Comparison of ENCODE assay signal across 1 cellular context in the genomic region with DNA sequence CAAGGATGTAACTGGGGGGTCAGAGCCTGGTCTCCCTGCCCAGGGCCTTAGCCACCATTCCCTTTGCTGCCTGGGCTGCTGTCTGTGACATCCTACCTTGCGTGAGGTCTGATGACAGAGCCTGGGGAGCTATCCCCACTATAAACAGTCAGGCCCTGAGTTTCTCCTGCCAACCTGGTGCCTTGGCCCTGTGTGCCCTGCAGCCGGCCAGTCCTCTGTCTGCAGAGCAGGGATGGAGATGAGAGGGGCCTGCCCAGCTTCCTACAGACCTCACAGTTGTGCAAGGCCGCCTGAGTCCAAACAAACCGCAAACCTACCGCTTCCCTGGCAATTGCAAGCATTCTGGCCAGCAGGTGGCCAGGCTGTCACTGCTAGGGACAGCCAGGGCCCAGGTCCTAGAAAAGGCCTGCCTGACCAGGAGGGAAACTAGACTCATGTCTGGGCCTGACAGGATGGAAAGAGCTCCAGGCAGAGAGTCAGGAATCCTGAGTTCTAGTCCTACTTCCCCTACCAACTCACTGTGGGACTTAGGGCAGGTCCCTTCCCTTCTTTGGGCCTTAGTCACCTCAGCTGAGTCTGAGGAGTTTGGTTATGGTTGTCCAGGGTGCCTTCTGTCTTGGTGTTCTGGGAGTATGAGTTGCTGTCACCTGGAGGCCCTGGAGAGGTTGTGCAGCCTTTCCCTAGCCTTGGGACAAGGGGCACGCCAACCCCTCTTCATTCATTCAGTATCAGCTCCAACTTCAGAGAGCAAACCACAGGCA.
TF ChIP-seq lines count a peak whose summit lies in the region.

No MANE protein-coding gene starts in this region.

TF ChIP-seq in K562, 482 proteins besides CTCF, POLR2A, EP300 and RAD21 (continued from another document and continues in another):
- TF ChIP-seq, protein P1, sequence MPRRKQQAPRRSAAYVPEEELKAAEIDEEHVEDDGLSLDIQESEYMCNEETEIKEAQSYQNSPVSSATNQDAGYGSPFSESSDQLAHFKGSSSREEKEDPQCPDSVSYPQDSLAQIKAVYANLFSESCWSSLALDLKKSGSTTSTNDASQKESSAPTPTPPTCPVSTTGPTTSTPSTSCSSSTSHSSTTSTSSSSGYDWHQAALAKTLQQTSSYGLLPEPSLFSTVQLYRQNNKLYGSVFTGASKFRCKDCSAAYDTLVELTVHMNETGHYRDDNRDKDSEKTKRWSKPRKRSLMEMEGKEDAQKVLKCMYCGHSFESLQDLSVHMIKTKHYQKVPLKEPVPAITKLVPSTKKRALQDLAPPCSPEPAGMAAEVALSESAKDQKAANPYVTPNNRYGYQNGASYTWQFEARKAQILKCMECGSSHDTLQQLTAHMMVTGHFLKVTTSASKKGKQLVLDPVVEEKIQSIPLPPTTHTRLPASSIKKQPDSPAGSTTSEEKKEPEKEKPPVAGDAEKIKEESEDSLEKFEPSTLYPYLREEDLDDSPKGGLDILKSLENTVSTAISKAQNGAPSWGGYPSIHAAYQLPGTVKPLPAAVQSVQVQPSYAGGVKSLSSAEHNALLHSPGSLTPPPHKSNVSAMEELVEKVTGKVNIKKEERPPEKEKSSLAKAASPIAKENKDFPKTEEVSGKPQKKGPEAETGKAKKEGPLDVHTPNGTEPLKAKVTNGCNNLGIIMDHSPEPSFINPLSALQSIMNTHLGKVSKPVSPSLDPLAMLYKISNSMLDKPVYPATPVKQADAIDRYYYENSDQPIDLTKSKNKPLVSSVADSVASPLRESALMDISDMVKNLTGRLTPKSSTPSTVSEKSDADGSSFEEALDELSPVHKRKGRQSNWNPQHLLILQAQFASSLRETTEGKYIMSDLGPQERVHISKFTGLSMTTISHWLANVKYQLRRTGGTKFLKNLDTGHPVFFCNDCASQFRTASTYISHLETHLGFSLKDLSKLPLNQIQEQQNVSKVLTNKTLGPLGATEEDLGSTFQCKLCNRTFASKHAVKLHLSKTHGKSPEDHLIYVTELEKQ (CRISPR knock-in tag; IDR thresholded peaks at IDR 0.05) = no peak
- TF ChIP-seq ADNP (tag; IDR thresholded peaks at IDR 0.05) = no peak
- no peak for TF ChIP-seq SREBF2 (CRISPR knock-in tag; IDR thresholded peaks at IDR 0.05)
- TF ChIP-seq SETDB1 (IDR thresholded peaks at IDR 0.05; ENCODE audit: low read length) = no peak
- no peak for TF ChIP-seq TARDBP (IDR thresholded peaks at IDR 0.05)
- TF ChIP-seq, protein P2, sequence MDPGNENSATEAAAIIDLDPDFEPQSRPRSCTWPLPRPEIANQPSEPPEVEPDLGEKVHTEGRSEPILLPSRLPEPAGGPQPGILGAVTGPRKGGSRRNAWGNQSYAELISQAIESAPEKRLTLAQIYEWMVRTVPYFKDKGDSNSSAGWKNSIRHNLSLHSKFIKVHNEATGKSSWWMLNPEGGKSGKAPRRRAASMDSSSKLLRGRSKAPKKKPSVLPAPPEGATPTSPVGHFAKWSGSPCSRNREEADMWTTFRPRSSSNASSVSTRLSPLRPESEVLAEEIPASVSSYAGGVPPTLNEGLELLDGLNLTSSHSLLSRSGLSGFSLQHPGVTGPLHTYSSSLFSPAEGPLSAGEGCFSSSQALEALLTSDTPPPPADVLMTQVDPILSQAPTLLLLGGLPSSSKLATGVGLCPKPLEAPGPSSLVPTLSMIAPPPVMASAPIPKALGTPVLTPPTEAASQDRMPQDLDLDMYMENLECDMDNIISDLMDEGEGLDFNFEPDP (CRISPR knock-in tag; IDR thresholded peaks at IDR 0.05) = no peak
- TF ChIP-seq, protein P3, sequence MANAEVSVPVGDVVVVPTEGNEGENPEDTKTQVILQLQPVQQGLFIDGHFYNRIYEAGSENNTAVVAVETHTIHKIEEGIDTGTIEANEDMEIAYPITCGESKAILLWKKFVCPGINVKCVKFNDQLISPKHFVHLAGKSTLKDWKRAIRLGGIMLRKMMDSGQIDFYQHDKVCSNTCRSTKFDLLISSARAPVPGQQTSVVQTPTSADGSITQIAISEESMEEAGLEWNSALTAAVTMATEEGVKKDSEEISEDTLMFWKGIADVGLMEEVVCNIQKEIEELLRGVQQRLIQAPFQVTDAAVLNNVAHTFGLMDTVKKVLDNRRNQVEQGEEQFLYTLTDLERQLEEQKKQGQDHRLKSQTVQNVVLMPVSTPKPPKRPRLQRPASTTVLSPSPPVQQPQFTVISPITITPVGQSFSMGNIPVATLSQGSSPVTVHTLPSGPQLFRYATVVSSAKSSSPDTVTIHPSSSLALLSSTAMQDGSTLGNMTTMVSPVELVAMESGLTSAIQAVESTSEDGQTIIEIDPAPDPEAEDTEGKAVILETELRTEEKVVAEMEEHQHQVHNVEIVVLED (CRISPR knock-in tag; IDR thresholded peaks at IDR 0.05) = 0 out of 2 replicates have a peak, but pooled peaks have one; percentile 26
- no peak for TF ChIP-seq CHCHD3 (CRISPR knock-in tag; IDR thresholded peaks at IDR 0.05)
- no peak for TF ChIP-seq COPS2 (conservative IDR thresholded peaks at IDR 0.05)
- TF ChIP-seq, protein P4, sequence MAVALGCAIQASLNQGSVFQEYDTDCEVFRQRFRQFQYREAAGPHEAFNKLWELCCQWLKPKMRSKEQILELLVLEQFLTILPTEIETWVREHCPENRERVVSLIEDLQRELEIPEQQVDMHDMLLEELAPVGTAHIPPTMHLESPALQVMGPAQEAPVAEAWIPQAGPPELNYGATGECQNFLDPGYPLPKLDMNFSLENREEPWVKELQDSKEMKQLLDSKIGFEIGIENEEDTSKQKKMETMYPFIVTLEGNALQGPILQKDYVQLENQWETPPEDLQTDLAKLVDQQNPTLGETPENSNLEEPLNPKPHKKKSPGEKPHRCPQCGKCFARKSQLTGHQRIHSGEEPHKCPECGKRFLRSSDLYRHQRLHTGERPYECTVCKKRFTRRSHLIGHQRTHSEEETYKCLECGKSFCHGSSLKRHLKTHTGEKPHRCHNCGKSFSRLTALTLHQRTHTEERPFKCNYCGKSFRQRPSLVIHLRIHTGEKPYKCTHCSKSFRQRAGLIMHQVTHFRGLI (CRISPR knock-in tag; IDR thresholded peaks at IDR 0.05) = no peak
- no peak for TF ChIP-seq ZNF79 (CRISPR knock-in tag; IDR thresholded peaks at IDR 0.05; ENCODE audit: low read depth)
- 0 out of 2 replicates have a peak, but pooled peaks have one; percentile 5 for TF ChIP-seq STAG1 (CRISPR knock-in tag; IDR thresholded peaks at IDR 0.05; ENCODE audit: borderline replicate concordance)
- TF ChIP-seq, protein P5, sequence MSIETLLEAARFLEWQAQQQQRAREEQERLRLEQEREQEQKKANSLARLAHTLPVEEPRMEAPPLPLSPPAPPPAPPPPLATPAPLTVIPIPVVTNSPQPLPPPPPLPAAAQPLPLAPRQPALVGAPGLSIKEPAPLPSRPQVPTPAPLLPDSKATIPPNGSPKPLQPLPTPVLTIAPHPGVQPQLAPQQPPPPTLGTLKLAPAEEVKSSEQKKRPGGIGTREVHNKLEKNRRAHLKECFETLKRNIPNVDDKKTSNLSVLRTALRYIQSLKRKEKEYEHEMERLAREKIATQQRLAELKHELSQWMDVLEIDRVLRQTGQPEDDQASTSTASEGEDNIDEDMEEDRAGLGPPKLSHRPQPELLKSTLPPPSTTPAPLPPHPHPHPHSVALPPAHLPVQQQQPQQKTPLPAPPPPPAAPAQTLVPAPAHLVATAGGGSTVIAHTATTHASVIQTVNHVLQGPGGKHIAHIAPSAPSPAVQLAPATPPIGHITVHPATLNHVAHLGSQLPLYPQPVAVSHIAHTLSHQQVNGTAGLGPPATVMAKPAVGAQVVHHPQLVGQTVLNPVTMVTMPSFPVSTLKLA (conservative IDR thresholded peaks at IDR 0.05) = no peak
- no peak for TF ChIP-seq BRCA1 (IDR thresholded peaks at IDR 0.05)
- TF ChIP-seq BRCA1 (CRISPR knock-in tag; IDR thresholded peaks at IDR 0.05) = no peak
- TF ChIP-seq CREB1 (IDR thresholded peaks at IDR 0.05) = no peak
- TF ChIP-seq CREB1 (CRISPR knock-in tag; IDR thresholded peaks at IDR 0.05) = no peak
- no peak for TF ChIP-seq RBM39 (optimal IDR thresholded peaks at IDR 0.05; ENCODE audit: low read depth, low read length)
- TF ChIP-seq, protein P6, sequence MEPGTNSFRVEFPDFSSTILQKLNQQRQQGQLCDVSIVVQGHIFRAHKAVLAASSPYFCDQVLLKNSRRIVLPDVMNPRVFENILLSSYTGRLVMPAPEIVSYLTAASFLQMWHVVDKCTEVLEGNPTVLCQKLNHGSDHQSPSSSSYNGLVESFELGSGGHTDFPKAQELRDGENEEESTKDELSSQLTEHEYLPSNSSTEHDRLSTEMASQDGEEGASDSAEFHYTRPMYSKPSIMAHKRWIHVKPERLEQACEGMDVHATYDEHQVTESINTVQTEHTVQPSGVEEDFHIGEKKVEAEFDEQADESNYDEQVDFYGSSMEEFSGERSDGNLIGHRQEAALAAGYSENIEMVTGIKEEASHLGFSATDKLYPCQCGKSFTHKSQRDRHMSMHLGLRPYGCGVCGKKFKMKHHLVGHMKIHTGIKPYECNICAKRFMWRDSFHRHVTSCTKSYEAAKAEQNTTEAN (CRISPR knock-in tag; IDR thresholded peaks at IDR 0.05) = no peak
- TF ChIP-seq, protein P7, sequence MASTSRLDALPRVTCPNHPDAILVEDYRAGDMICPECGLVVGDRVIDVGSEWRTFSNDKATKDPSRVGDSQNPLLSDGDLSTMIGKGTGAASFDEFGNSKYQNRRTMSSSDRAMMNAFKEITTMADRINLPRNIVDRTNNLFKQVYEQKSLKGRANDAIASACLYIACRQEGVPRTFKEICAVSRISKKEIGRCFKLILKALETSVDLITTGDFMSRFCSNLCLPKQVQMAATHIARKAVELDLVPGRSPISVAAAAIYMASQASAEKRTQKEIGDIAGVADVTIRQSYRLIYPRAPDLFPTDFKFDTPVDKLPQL (IDR thresholded peaks at IDR 0.05; ENCODE audit: extremely low read depth, insufficient read length) = no peak
- no peak for TF ChIP-seq SUPT5H (IDR thresholded peaks at IDR 0.05)
- TF ChIP-seq ZNF197 (CRISPR knock-in tag; IDR thresholded peaks at IDR 0.05; ENCODE audit: low read depth) = no peak
- TF ChIP-seq KDM4B (IDR thresholded peaks at IDR 0.05; ENCODE audit: borderline replicate concordance in 2 of 2, low read depth in 1 of 2) = no peak
- TF ChIP-seq RFX5 (IDR thresholded peaks at IDR 0.05; ENCODE audit: low read depth, low read length) = no peak
- 0 out of 2 replicates have a peak, but pooled peaks have one; percentile 32 for TF ChIP-seq MYNN (IDR thresholded peaks at IDR 0.05)
- no peak for TF ChIP-seq MYNN (CRISPR knock-in tag; IDR thresholded peaks at IDR 0.05)
- TF ChIP-seq FOXP1 (CRISPR knock-in tag; IDR thresholded peaks at IDR 0.05) = no peak
- no peak for TF ChIP-seq TOE1 (IDR thresholded peaks at IDR 0.05; ENCODE audit: borderline replicate concordance)
- TF ChIP-seq TOE1 (CRISPR knock-in tag; IDR thresholded peaks at IDR 0.05; ENCODE audit: borderline replicate concordance, low read depth) = no peak
- TF ChIP-seq XRCC5 (IDR thresholded peaks at IDR 0.05; ENCODE audit: low read depth, low read length) = peak; percentile 68; the same call in 1 of the 2 replicates
- no peak for TF ChIP-seq RBM22 (IDR thresholded peaks at IDR 0.05; ENCODE audit: low read depth, low read length, poor library complexity, severe bottlenecking)
- no peak for TF ChIP-seq HNRNPLL (IDR thresholded peaks at IDR 0.05; ENCODE audit: low read depth, low read length, poor library complexity, severe bottlenecking)
- TF ChIP-seq, protein P8, sequence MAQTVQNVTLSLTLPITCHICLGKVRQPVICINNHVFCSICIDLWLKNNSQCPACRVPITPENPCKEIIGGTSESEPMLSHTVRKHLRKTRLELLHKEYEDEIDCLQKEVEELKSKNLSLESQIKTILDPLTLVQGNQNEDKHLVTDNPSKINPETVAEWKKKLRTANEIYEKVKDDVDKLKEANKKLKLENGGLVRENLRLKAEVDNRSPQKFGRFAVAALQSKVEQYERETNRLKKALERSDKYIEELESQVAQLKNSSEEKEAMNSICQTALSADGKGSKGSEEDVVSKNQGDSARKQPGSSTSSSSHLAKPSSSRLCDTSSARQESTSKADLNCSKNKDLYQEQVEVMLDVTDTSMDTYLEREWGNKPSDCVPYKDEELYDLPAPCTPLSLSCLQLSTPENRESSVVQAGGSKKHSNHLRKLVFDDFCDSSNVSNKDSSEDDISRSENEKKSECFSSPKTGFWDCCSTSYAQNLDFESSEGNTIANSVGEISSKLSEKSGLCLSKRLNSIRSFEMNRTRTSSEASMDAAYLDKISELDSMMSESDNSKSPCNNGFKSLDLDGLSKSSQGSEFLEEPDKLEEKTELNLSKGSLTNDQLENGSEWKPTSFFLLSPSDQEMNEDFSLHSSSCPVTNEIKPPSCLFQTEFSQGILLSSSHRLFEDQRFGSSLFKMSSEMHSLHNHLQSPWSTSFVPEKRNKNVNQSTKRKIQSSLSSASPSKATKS (CRISPR knock-in tag; IDR thresholded peaks at IDR 0.05) = 0 out of 2 replicates have a peak, but pooled peaks have one; percentile 34
